ENCODE assay signal across 15 cellular contexts in the genomic region with DNA sequence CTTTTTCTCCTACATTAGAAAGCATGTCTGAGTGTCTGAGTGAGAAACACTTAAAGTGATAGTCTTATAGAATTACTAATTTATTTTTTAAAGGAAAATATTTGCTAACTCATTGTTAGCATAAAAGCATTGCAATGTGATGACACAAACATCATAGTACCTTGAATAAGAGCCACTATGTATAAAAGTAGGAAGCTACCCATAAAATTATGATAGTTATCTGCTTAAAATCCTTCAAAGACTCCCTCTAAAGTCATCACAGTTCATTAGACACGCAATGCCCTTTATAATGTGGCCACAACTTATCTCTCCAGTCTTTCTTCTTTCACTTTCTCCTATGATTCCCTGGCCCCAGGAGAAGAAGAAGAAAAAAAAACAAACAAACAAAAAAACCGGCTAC.
DNase-seq lines count a peak whose midpoint lies in the region; FAIRE-seq and TF ChIP-seq lines count a peak whose summit lies in the region.
"Had no signal": no experiment of that assay in that cellular context is flagged by ENCODE, and none has a peak within 500 bp of the region (broad histone marks: within the 10 kb centered on the region; RNA-seq: fewer than 3 reads in every experiment).

No MANE protein-coding gene starts in this region.

- H4K20me1 ChIP-seq in endothelial cell of umbilical vein (replicated peaks; ENCODE audit: control insufficient read depth, extremely low read depth, insufficient read depth, low read length) = no peaks in the 10 kb centered on the region

- CTCF ChIA-PET in endothelial cell of umbilical vein (lab: Charles Lee) = no interaction called here

- H2BK5ac ChIP-seq in mesendoderm (ENCODE audit: low read length) = no peak overlapping the region

- no peak overlapping the region for H2AK5ac ChIP-seq in mesendoderm (ENCODE audit: low read length)

- no peaks in the 10 kb centered on the region for H3K79me2 ChIP-seq in endothelial cell of umbilical vein (ENCODE audit: control insufficient read depth, insufficient read depth, low read length)
- H3K79me2 ChIP-seq in mesendoderm (ENCODE audit: control insufficient read depth, insufficient read depth, low read length) = no peaks in the 10 kb centered on the region

- intact Hi-C loops in endothelial cell of umbilical vein (cut with micrococcal nuclease) (no loop called here), left ventricle myocardium inferior (cut with micrococcal nuclease) (no loop called here)

- dilution Hi-C loops in endothelial cell of umbilical vein (cut with MboI; ENCODE audit: extremely low pct_ligation_motif_present, low sequenced_read_pairs) = no loop called here

- H3K4me3 ChIP-seq in endothelial cell of umbilical vein (replicated peaks in 1 of 3; ENCODE audit: insufficient read depth in 1 of 3, low read depth in 1 of 3, low read length in 3 of 3) (no peak overlapping the region), mesendoderm (ENCODE audit: low read length) (no peak overlapping the region), left ventricle myocardium inferior (no peak overlapping the region)
- H3K4me3 ChIP-seq: GM23248, K562 had no signal

- H3K9ac ChIP-seq in endothelial cell of umbilical vein (replicated peaks; ENCODE audit: extremely low read depth, insufficient read depth, low read length) (no peak overlapping the region), mesendoderm (ENCODE audit: low read length) (no peak overlapping the region)
- H3K9ac ChIP-seq: GM23248 had no signal

- H3K27ac ChIP-seq in endothelial cell of umbilical vein (ENCODE audit: insufficient read depth, low read depth, low read length) = peak overlapping the region; percentile 67
- H3K27ac ChIP-seq in mesendoderm (ENCODE audit: low read depth, low read length) = no peak overlapping the region
- H3K27ac ChIP-seq in left ventricle myocardium inferior (replicated peaks) = no peak overlapping the region
- H3K27ac ChIP-seq: C4-2B, GM23248 had no signal

- no peak overlapping the region for H3K18ac ChIP-seq in mesendoderm (ENCODE audit: low read length)

- no TSS peak for BruUV-seq in endothelial cell of umbilical vein (replicated peaks; lab: Mats Ljungman, UMichigan)

- H2BK15ac ChIP-seq in mesendoderm (replicated peaks; ENCODE audit: low read depth) = no peak overlapping the region

- H3K4me1 ChIP-seq in endothelial cell of umbilical vein (ENCODE audit: control insufficient read depth, extremely low read depth, insufficient read depth, low read length) = peaks cover 26% of the 10 kb centered on the region
- no peaks in the 10 kb centered on the region for H3K4me1 ChIP-seq in mesendoderm (ENCODE audit: control insufficient read depth, low read depth, low read length)
- H3K4me1 ChIP-seq in left ventricle myocardium inferior = no peaks in the 10 kb centered on the region
- H3K4me1 ChIP-seq: BE2C had no signal

- no peaks in the 10 kb centered on the region for H3K27me3 ChIP-seq in endothelial cell of umbilical vein (ENCODE audit: control insufficient read depth in 2 of 2, insufficient read depth in 2 of 2, low read length in 2 of 2)
- no peaks in the 10 kb centered on the region for H3K27me3 ChIP-seq in mesendoderm (ENCODE audit: insufficient read depth, low read length, poor library complexity)
- H3K27me3 ChIP-seq in left ventricle myocardium inferior (ENCODE audit: low read depth) = no peaks in the 10 kb centered on the region
- H3K27me3 ChIP-seq: BE2C had no signal

- FAIRE-seq in endothelial cell of umbilical vein (lab: Jason Lieb, UNC) = no peak
- FAIRE-seq: K562 had no signal

- no peak overlapping the region for H2AFZ ChIP-seq in endothelial cell of umbilical vein (ENCODE audit: low read depth, low read length)
- H2AFZ ChIP-seq: GM23248 had no signal

- no peaks in the 10 kb centered on the region for H3K79me1 ChIP-seq in mesendoderm (ENCODE audit: low read length)

- H4K5ac ChIP-seq in mesendoderm (ENCODE audit: low read length) = no peak overlapping the region

- no peak overlapping the region for H3K23ac ChIP-seq in mesendoderm (ENCODE audit: low read length)

- H4K8ac ChIP-seq in mesendoderm (ENCODE audit: low read depth, low read length) = no peak overlapping the region

- H3K56ac ChIP-seq in mesendoderm (ENCODE audit: low read length) = no peak overlapping the region

- in situ Hi-C loops in Caki2 (cut with HindIII; ENCODE audit: low pct_unique_long_range_greater_than_20kb, low sequenced_read_pairs) = no loop called here

- TF ChIP-seq CTCF in endothelial cell of umbilical vein (IDR thresholded peaks at IDR 0.05; ENCODE audit: extremely low read depth in 1 of 2, insufficient read depth in 1 of 2, low read depth in 1 of 2, low read length in 2 of 2) (no peak), left ventricle myocardium inferior (IDR thresholded peaks at IDR 0.05; ENCODE audit: borderline replicate concordance) (no peak)

- H3K4me2 ChIP-seq in endothelial cell of umbilical vein (ENCODE audit: insufficient read depth, low read length) (no peak overlapping the region), mesendoderm (ENCODE audit: low read length) (no peak overlapping the region)

- POLR2A ChIA-PET in endothelial cell of umbilical vein (lab: Charles Lee) = no interaction called here

- H3K9me3 ChIP-seq in endothelial cell of umbilical vein (replicated peaks; ENCODE audit: control insufficient read depth, insufficient read depth, low read length) (no peaks in the 10 kb centered on the region), left ventricle myocardium inferior (replicated peaks) (peaks cover 16% of the 10 kb centered on the region)
- H3K9me3 ChIP-seq: BE2C had no signal

- DNase-seq in Caki2 (ENCODE audit: low read depth) (peak; percentile 5), OCI-M1 (lab: John Stamatoyannopoulos, UW) (peak; percentile 87), endothelial cell of umbilical vein (ENCODE audit: low read depth, low spot score) (no peak), NOMO-1 (lab: John Stamatoyannopoulos, UW; ENCODE audit: unreplicated experiment in 2 of 2) (no peak), mesendoderm (no peak), LoVo (ENCODE audit: low spot score) (no peak), left ventricle myocardium inferior (no peak)
- DNase-seq: BE2C; CD4-positive, alpha-beta memory T cell; DND-41; GF-D8; GM23248; H9 had no signal

- WGBS in mesendoderm (ENCODE audit: extremely low coverage, insufficient coverage, low lambda C conversion rate) = no CpG with 5 or more reads among the region's 2 CpGs

- no peak for TF ChIP-seq POLR2A in endothelial cell of umbilical vein (IDR thresholded peaks at IDR 0.05; ENCODE audit: low read depth, low read length)

- H2BK120ac ChIP-seq in mesendoderm (ENCODE audit: low read depth, low read length) = no peak overlapping the region

- no peaks in the 10 kb centered on the region for H3K9me1 ChIP-seq in endothelial cell of umbilical vein (replicated peaks; ENCODE audit: control insufficient read depth, extremely low read depth, insufficient read depth, low read length)

- no peak overlapping the region for H3K4ac ChIP-seq in mesendoderm (ENCODE audit: low read depth, low read length)

- H3K36me3 ChIP-seq in endothelial cell of umbilical vein (ENCODE audit: control insufficient read depth in 2 of 2, extremely low read depth in 1 of 2, insufficient read depth in 2 of 2, low read length in 2 of 2) (no peaks in the 10 kb centered on the region), mesendoderm (ENCODE audit: control insufficient read depth, insufficient read depth, low read length) (no peaks in the 10 kb centered on the region), left ventricle myocardium inferior (no peaks in the 10 kb centered on the region)
- H3K36me3 ChIP-seq: BE2C had no signal

TF ChIP-seq in endothelial cell of umbilical vein, 7 proteins besides CTCF, POLR2A, EP300 and RAD21:
- TF ChIP-seq EZH2 (IDR thresholded peaks at IDR 0.05; ENCODE audit: borderline replicate concordance, low read depth, low read length, severe bottlenecking) = no peak

Comparison
In these comparisons a context has a peak if more than half of its experiments do, and no peak if none do; other contexts are left out.
1. DNase-seq: peak in Caki2 (single experiment) and OCI-M1 (single experiment); none in endothelial cell of umbilical vein (single experiment), NOMO-1 (0 of 2), mesendoderm (single experiment), LoVo (single experiment) and left ventricle myocardium inferior (single experiment).